In the genomic region with DNA sequence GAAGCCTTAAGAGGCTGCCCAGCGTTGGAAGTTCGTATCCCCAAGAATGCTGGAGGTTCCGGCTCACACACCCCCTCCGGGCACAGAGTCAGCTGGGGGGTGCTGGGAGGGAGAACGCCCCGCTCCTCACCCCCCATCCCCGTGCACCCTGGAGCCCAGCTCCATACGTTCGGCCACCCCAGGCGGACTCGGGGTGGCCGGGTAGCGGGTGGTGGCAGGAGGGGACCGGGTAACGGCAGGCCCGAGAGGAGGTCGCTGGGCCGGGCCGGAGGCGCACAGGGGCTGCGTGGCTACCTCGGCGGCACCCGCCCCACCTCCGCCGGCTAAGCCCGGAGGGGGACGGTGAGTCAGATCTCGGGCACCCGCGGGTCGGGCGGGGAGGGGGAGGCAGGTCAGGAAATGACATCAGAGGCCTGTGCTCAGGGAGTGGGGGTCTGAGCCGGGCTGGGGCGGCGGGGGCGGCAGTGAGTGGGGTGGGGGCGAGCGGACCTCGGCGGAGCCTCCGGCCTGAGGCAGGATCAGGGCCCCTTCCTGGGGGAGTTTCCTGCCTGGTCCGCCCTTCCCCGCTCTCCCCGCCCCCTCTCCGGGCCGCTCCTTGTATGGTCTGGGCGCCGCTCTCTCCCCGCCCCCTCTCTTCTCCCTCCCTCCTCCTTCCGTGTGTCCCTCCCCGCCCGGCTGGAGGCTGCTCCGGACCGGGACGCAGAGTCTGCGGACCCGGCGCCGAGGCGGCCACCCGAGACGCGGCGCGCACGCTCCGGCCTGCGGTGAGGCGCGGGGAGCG, we compare ENCODE assay signal across 8 cellular contexts.
DNase-seq lines count a peak whose midpoint lies in the region; ATAC-seq and TF ChIP-seq lines count a peak whose summit lies in the region.

A gene with protein sequence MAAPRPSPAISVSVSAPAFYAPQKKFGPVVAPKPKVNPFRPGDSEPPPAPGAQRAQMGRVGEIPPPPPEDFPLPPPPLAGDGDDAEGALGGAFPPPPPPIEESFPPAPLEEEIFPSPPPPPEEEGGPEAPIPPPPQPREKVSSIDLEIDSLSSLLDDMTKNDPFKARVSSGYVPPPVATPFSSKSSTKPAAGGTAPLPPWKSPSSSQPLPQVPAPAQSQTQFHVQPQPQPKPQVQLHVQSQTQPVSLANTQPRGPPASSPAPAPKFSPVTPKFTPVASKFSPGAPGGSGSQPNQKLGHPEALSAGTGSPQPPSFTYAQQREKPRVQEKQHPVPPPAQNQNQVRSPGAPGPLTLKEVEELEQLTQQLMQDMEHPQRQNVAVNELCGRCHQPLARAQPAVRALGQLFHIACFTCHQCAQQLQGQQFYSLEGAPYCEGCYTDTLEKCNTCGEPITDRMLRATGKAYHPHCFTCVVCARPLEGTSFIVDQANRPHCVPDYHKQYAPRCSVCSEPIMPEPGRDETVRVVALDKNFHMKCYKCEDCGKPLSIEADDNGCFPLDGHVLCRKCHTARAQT (plus strand): TSS at position 700 of the 781 bp plus-strand sequence. CDS start 227 bp downstream, outside the sequence.

- peak; percentile 97 for DNase-seq in AG08395 (ENCODE audit: low spot score)
- DNase-seq in NCI-H510A (lab: John Stamatoyannopoulos, UW): peak; percentile 68
- peak; percentile 90 for DNase-seq in activated CD4-positive, alpha-beta T cell treated with anti-CD3 and anti-CD28 coated beads for 48 hours
- DNase-seq in stimulated activated CD4-positive, alpha-beta T cell treated with anti-CD3 and anti-CD28 coated beads, Interleukin-1b, Interleukin-23, amount 100 ng/mL, for 48 hours: peak; percentile 87

- H3K27ac ChIP-seq in cingulate gyrus (ENCODE audit: low read depth, low read length) (peak within 1 kb of the TSS; percentile 93), layer of hippocampus (ENCODE audit: low read depth, low read length) (peak within 1 kb of the TSS; percentile 94)

- H3K27me3 ChIP-seq in layer of hippocampus (ENCODE audit: control insufficient read depth, insufficient read depth, low read length): no peaks in the 10 kb centered on the region

- peak; percentile 78 for ATAC-seq in HG03175 (IDR thresholded peaks at IDR 0.05; ENCODE audit: unreplicated experiment)

- peak; percentile 85 for TF ChIP-seq POLR2A in GM18951 (IDR thresholded peaks at IDR 0.05; ENCODE audit: extremely low read depth, insufficient read depth, insufficient read length)

- in situ Hi-C loops in GM18951 (cut with MboI; ENCODE audit: low sequenced_read_pairs, unreplicated experiment): no loop called here

Comparison
In these comparisons a context has a peak if more than half of its experiments do, and no peak if none do; other contexts are left out.
1. Peak in every context shown above with its lines: DNase-seq, ATAC-seq and H3K27ac ChIP-seq.